In genomic region chr20:54257090-54257816, GRCh38 we compare ENCODE assay signal across 1 cellular context.
TF ChIP-seq lines count a peak whose summit lies in the region.

No MANE protein-coding gene starts in this region.

TF ChIP-seq in WTC11, 78 proteins besides CTCF, POLR2A, EP300 and RAD21 (continued from another document):
- TF ChIP-seq CDX4 (CRISPR knock-in tag; IDR thresholded peaks at IDR 0.05; ENCODE audit: borderline replicate concordance) (no peak), CBFB (CRISPR knock-in tag; IDR thresholded peaks at IDR 0.05; ENCODE audit: low read depth) (no peak), ERG (CRISPR knock-in tag; IDR thresholded peaks at IDR 0.05) (no peak), ZNF281 (CRISPR knock-in tag; IDR thresholded peaks at IDR 0.05) (no peak), MXD4 (CRISPR knock-in tag; IDR thresholded peaks at IDR 0.05; ENCODE audit: borderline replicate concordance) (no peak), MLX (CRISPR knock-in tag; IDR thresholded peaks at IDR 0.05) (no peak), MAX (CRISPR knock-in tag; IDR thresholded peaks at IDR 0.05) (no peak), STAT6 (CRISPR knock-in tag; conservative IDR thresholded peaks at IDR 0.05; ENCODE audit: low read depth) (no peak)
